Comparison of ENCODE assay signal across 16 cellular contexts in the genomic region with DNA sequence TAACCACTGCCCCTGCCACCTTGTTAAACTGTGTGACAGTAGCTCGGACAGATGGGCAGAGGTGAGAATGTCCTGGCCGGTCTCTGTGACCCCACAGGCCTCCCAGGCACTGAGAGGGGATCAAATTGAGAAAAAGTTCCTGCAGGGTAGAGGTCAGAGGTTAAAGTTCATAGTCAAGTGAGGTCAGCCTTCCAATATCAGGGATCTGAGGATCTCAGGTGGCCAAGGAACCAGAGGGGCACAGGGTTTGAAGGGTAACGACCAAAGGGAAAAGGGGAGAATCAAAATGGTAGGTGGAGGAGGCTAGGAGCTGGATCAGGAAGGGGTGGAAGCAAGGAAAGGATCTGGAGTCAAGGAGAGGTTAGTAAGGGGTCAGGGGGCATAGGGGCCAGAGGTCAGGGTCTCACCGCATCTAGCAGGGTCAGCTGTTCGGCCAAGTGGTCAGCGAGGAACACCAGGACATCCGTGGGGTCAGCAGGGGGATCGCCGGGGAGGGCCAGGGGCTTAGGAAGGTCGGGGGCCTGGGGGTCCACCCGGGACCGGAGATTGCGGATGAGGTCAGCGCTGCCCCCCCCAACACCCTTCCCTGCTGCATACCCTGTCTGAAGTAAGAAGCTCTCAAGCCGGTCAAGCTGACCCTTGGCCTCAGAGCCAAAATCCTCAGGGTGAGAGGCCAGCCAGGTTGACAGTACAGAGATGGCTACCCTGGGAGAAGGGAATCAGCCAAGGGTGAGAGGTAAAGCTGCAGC. TPM values are rescaled to one million over a fixed set of nuclear protein-coding genes. Genes with fewer than 3 reads are reported as not detected.
DNase-seq lines count a peak whose midpoint lies in the region; ATAC-seq and TF ChIP-seq lines count a peak whose summit lies in the region.
"Had no signal": no experiment of that assay in that cellular context is flagged by ENCODE, and none has a peak within 500 bp of the region (broad histone marks: within the 10 kb centered on the region; RNA-seq: fewer than 3 reads in every experiment).

No MANE protein-coding gene starts in this region.

- no peak for DNase-seq in activated naive CD4-positive, alpha-beta T cell treated with anti-CD3 and anti-CD28 coated beads, Interleukin-2, amount 50 U/mL, for 72 hours (ENCODE audit: low spot score in 2 of 2)
- DNase-seq in activated naive CD4-positive, alpha-beta T cell treated with anti-CD3 and anti-CD28 coated beads for 36 hours = no peak
- DNase-seq in WTC11 (ENCODE audit: low spot score) = no peak
- no peak for DNase-seq in memory B cell (ENCODE audit: low spot score in 2 of 2)
- no peak for DNase-seq in activated T-helper 1 cell treated with anti-CD3 and anti-CD28 coated beads, Interleukin-12 subunit alpha, Interleukin-12 subunit beta, Interleukin-2, Interleukin-4 antibody, amounts not matched to agents 30 ng/mL and 10 ng/mL and 1 ng/mL, durations not matched to agents 14 hours and 24 hours and 36 hours (ENCODE audit: low spot score)
- DNase-seq in NCI-H2171 treated with DMSO at 0.1 percent for 48 hours (lab: John Stamatoyannopoulos, UW) = no peak
- DNase-seq: activated CD8-positive, alpha-beta memory T cell treated with anti-CD3 and anti-CD28 coated beads for 24 hours; DMS153; effector CD4-positive, alpha-beta T cell; GM23248; NCI-H146; NCI-H446 treated with DMSO at 0.1 percent for 48 hours; psoas muscle had no signal

- no peaks in the 10 kb centered on the region for H3K9me3 Mint-ChIP-seq in activated naive CD4-positive, alpha-beta T cell treated with anti-CD3 and anti-CD28 coated beads, Interleukin-2, amount 50 U/mL, for 72 hours
- no peaks in the 10 kb centered on the region for H3K9me3 Mint-ChIP-seq in activated naive CD4-positive, alpha-beta T cell treated with anti-CD3 and anti-CD28 coated beads for 36 hours
- no peaks in the 10 kb centered on the region for H3K9me3 Mint-ChIP-seq in WTC11
- H3K9me3 Mint-ChIP-seq in memory B cell = no peaks in the 10 kb centered on the region
- no peaks in the 10 kb centered on the region for H3K9me3 Mint-ChIP-seq in activated T-helper 1 cell treated with anti-CD3 and anti-CD28 coated beads, Interleukin-12 subunit alpha, Interleukin-12 subunit beta, Interleukin-2, Interleukin-4 antibody, amounts not matched to agents 30 ng/mL and 10 ng/mL and 1 ng/mL, durations not matched to agents 14 hours and 24 hours and 36 hours
- H3K9me3 Mint-ChIP-seq: stimulated activated naive CD8-positive, alpha-beta T cell treated with anti-CD3 and anti-CD28 coated beads, Interleukin-15, Interleukin-2, amounts not matched to agents 100 ng/mL and 50 ng/mL, for 24 hours had no signal

- CTCF ChIA-PET in activated naive CD4-positive, alpha-beta T cell treated with anti-CD3 and anti-CD28 coated beads for 36 hours (lab: Charles Lee) = no interaction called here
- CTCF ChIA-PET in WTC11 (lab: Charles Lee) = interaction anchor here (2.4 kb wide), 1 partner anchor 18 kb away, joined by 31 read pairs; a partner anchor contains a TSS

- TF ChIP-seq CTCF in WTC11 (IDR thresholded peaks at IDR 0.05) = no peak

- ATAC-seq in activated naive CD4-positive, alpha-beta T cell treated with anti-CD3 and anti-CD28 coated beads, Interleukin-2, amount 50 U/mL, for 72 hours = no peak
- ATAC-seq in WTC11 = no peak
- no peak for ATAC-seq in memory B cell (ENCODE audit: low read depth)
- ATAC-seq in GM19328 (IDR thresholded peaks at IDR 0.05; ENCODE audit: unreplicated experiment) = no peak
- ATAC-seq: psoas muscle had no signal

- H3K36me3 ChIP-seq in stomach smooth muscle (ENCODE audit: control insufficient read depth in 2 of 2, insufficient read depth in 2 of 2, low read length in 2 of 2) = peaks cover 29 to 35% of the 10 kb centered on the region in 2 donors

- H3K9me3 ChIP-seq in stomach smooth muscle (ENCODE audit: control insufficient read depth in 2 of 2, low read length in 2 of 2) = no peaks in the 10 kb centered on the region
- H3K9me3 ChIP-seq: psoas muscle had no signal

- POLR2A ChIA-PET in WTC11 (lab: Charles Lee) = no interaction called here

- peak overlapping the region; percentile 19 to 52 for H3K27ac Mint-ChIP-seq in activated naive CD4-positive, alpha-beta T cell treated with anti-CD3 and anti-CD28 coated beads, Interleukin-2, amount 50 U/mL, for 72 hours
- no peak overlapping the region for H3K27ac Mint-ChIP-seq in activated naive CD4-positive, alpha-beta T cell treated with anti-CD3 and anti-CD28 coated beads for 36 hours
- H3K27ac Mint-ChIP-seq in WTC11 = no peak overlapping the region
- peak overlapping the region; percentile 68 for H3K27ac Mint-ChIP-seq in memory B cell
- no peak overlapping the region for H3K27ac Mint-ChIP-seq in activated T-helper 1 cell treated with anti-CD3 and anti-CD28 coated beads, Interleukin-12 subunit alpha, Interleukin-12 subunit beta, Interleukin-2, Interleukin-4 antibody, amounts not matched to agents 30 ng/mL and 10 ng/mL and 1 ng/mL, durations not matched to agents 14 hours and 24 hours and 36 hours

- H3K27ac ChIP-seq in stomach smooth muscle (ENCODE audit: low read length) = peak overlapping the region; percentile 18
- H3K27ac ChIP-seq: GM23248, psoas muscle had no signal

- H3K4me3 ChIP-seq in stomach smooth muscle (ENCODE audit: low read length in 2 of 2) = no peak overlapping the region
- H3K4me3 ChIP-seq: GM23248 had no signal

- no peak overlapping the region for H3K4me3 Mint-ChIP-seq in activated naive CD4-positive, alpha-beta T cell treated with anti-CD3 and anti-CD28 coated beads for 36 hours
- H3K4me3 Mint-ChIP-seq in WTC11 (peak overlapping the region; percentile 99), memory B cell (no peak overlapping the region)
- no peak overlapping the region for H3K4me3 Mint-ChIP-seq in activated T-helper 1 cell treated with anti-CD3 and anti-CD28 coated beads, Interleukin-12 subunit alpha, Interleukin-12 subunit beta, Interleukin-2, Interleukin-4 antibody, amounts not matched to agents 30 ng/mL and 10 ng/mL and 1 ng/mL, durations not matched to agents 14 hours and 24 hours and 36 hours

- peaks cover 20% of the 10 kb centered on the region for H3K4me1 ChIP-seq in stomach smooth muscle (ENCODE audit: control insufficient read depth, insufficient read depth, low read length)

- H3K9ac ChIP-seq in stomach smooth muscle (ENCODE audit: low read length in 2 of 2) = no peak overlapping the region
- H3K9ac ChIP-seq: GM23248 had no signal

- H3K4me1 Mint-ChIP-seq in activated naive CD4-positive, alpha-beta T cell treated with anti-CD3 and anti-CD28 coated beads for 36 hours (ENCODE audit: low read depth) = peaks cover 27% of the 10 kb centered on the region
- H3K4me1 Mint-ChIP-seq in WTC11 (peaks cover 18% of the 10 kb centered on the region), memory B cell (peaks cover 24% of the 10 kb centered on the region)
- H3K4me1 Mint-ChIP-seq in activated T-helper 1 cell treated with anti-CD3 and anti-CD28 coated beads, Interleukin-12 subunit alpha, Interleukin-12 subunit beta, Interleukin-2, Interleukin-4 antibody, amounts not matched to agents 30 ng/mL and 10 ng/mL and 1 ng/mL, durations not matched to agents 14 hours and 24 hours and 36 hours (ENCODE audit: low read depth) = peaks cover 35% of the 10 kb centered on the region

- peaks cover 10 to 20% of the 10 kb centered on the region in 2 donors for H3K36me3 Mint-ChIP-seq in activated naive CD4-positive, alpha-beta T cell treated with anti-CD3 and anti-CD28 coated beads, Interleukin-2, amount 50 U/mL, for 72 hours
- peaks cover 23% of the 10 kb centered on the region for H3K36me3 Mint-ChIP-seq in activated naive CD4-positive, alpha-beta T cell treated with anti-CD3 and anti-CD28 coated beads for 36 hours (ENCODE audit: low read depth)
- H3K36me3 Mint-ChIP-seq in WTC11 (peaks cover 22% of the 10 kb centered on the region), memory B cell (peaks cover 24% of the 10 kb centered on the region)
- H3K36me3 Mint-ChIP-seq in activated T-helper 1 cell treated with anti-CD3 and anti-CD28 coated beads, Interleukin-12 subunit alpha, Interleukin-12 subunit beta, Interleukin-2, Interleukin-4 antibody, amounts not matched to agents 30 ng/mL and 10 ng/mL and 1 ng/mL, durations not matched to agents 14 hours and 24 hours and 36 hours (ENCODE audit: low read depth) = peaks cover 33% of the 10 kb centered on the region

- no peaks in the 10 kb centered on the region for H3K27me3 ChIP-seq in stomach smooth muscle (ENCODE audit: control insufficient read depth in 1 of 2, insufficient read depth in 2 of 2, low read length in 2 of 2)

- intact Hi-C loops in activated naive CD4-positive, alpha-beta T cell treated with anti-CD3 and anti-CD28 coated beads for 36 hours (cut with micrococcal nuclease) = no loop called here
- intact Hi-C loops in activated T-helper 1 cell treated with anti-CD3 and anti-CD28 coated beads, Interleukin-12 subunit alpha, Interleukin-12 subunit beta, Interleukin-2, Interleukin-4 antibody, amounts not matched to agents 30 ng/mL and 10 ng/mL and 1 ng/mL, durations not matched to agents 14 hours and 24 hours and 36 hours (cut with micrococcal nuclease) = no loop called here

- H3K27me3 Mint-ChIP-seq in activated naive CD4-positive, alpha-beta T cell treated with anti-CD3 and anti-CD28 coated beads for 36 hours (ENCODE audit: low read depth) = no peaks in the 10 kb centered on the region
- H3K27me3 Mint-ChIP-seq in WTC11 (ENCODE audit: low read depth) (no peaks in the 10 kb centered on the region), memory B cell (no peaks in the 10 kb centered on the region)
- no peaks in the 10 kb centered on the region for H3K27me3 Mint-ChIP-seq in activated T-helper 1 cell treated with anti-CD3 and anti-CD28 coated beads, Interleukin-12 subunit alpha, Interleukin-12 subunit beta, Interleukin-2, Interleukin-4 antibody, amounts not matched to agents 30 ng/mL and 10 ng/mL and 1 ng/mL, durations not matched to agents 14 hours and 24 hours and 36 hours (ENCODE audit: insufficient read depth)
- H3K27me3 Mint-ChIP-seq: stimulated activated naive CD8-positive, alpha-beta T cell treated with anti-CD3 and anti-CD28 coated beads, Interleukin-15, Interleukin-2, amounts not matched to agents 100 ng/mL and 50 ng/mL, for 24 hours had no signal

RNA-seq across cellular contexts. Expression of a gene that starts 2.9 kb away (rescaled TPM):
- total RNA-seq in activated naive CD4-positive, alpha-beta T cell treated with anti-CD3 and anti-CD28 coated beads, Interleukin-2, amount 50 U/mL, for 72 hours = 100 to 1,000 TPM in 1 of 2 donors, 10 to 100 TPM in 1; 24.5 to 136 TPM
- total RNA-seq in activated naive CD4-positive, alpha-beta T cell treated with anti-CD3 and anti-CD28 coated beads for 36 hours = 10 to 100 TPM; 23.8 to 27.8 TPM
- total RNA-seq in WTC11 (2021) = 72.6 to 79.7 TPM (median 77.1 TPM) in 3 replicates
- 27.6 and 28.0 TPM in 2 replicates for total RNA-seq in activated T-helper 1 cell treated with anti-CD3 and anti-CD28 coated beads, Interleukin-12 subunit alpha, Interleukin-12 subunit beta, Interleukin-2, Interleukin-4 antibody, amounts not matched to agents 30 ng/mL and 10 ng/mL and 1 ng/mL, durations not matched to agents 14 hours and 24 hours and 36 hours

RNA-seq across cellular contexts. Expression of a gene that starts 6.4 kb away (rescaled TPM):
- total RNA-seq in activated naive CD4-positive, alpha-beta T cell treated with anti-CD3 and anti-CD28 coated beads, Interleukin-2, amount 50 U/mL, for 72 hours = 100 to 1,000 TPM in 1 of 2 donors, 10 to 100 TPM in 1; 92.9 to 103 TPM
- total RNA-seq in activated naive CD4-positive, alpha-beta T cell treated with anti-CD3 and anti-CD28 coated beads for 36 hours = 10 to 100 TPM; 67.9 to 81.3 TPM
- total RNA-seq in WTC11 (2021) = 83.3 to 95.7 TPM (median 85.6 TPM) in 3 replicates
- total RNA-seq in activated T-helper 1 cell treated with anti-CD3 and anti-CD28 coated beads, Interleukin-12 subunit alpha, Interleukin-12 subunit beta, Interleukin-2, Interleukin-4 antibody, amounts not matched to agents 30 ng/mL and 10 ng/mL and 1 ng/mL, durations not matched to agents 14 hours and 24 hours and 36 hours = 122 and 126 TPM in 2 replicates

RNA-seq across cellular contexts. Expression of a gene that starts 6.8 kb away (rescaled TPM):
- total RNA-seq in activated naive CD4-positive, alpha-beta T cell treated with anti-CD3 and anti-CD28 coated beads, Interleukin-2, amount 50 U/mL, for 72 hours = 10 to 100 TPM; 73.7 to 81.5 TPM
- 10 to 100 TPM; 42.5 to 42.9 TPM for total RNA-seq in activated naive CD4-positive, alpha-beta T cell treated with anti-CD3 and anti-CD28 coated beads for 36 hours
- 72.0 to 94.5 TPM (median 72.4 TPM) in 3 replicates for total RNA-seq in WTC11 (2021)
- 113 and 123 TPM in 2 replicates for total RNA-seq in activated T-helper 1 cell treated with anti-CD3 and anti-CD28 coated beads, Interleukin-12 subunit alpha, Interleukin-12 subunit beta, Interleukin-2, Interleukin-4 antibody, amounts not matched to agents 30 ng/mL and 10 ng/mL and 1 ng/mL, durations not matched to agents 14 hours and 24 hours and 36 hours

RNA-seq across cellular contexts. Expression of a gene that starts 18.1 kb away (rescaled TPM):
- total RNA-seq in activated naive CD4-positive, alpha-beta T cell treated with anti-CD3 and anti-CD28 coated beads, Interleukin-2, amount 50 U/mL, for 72 hours = 100 to 1,000 TPM; 143 to 216 TPM
- 100 to 1,000 TPM; 184 TPM for total RNA-seq in activated naive CD4-positive, alpha-beta T cell treated with anti-CD3 and anti-CD28 coated beads for 36 hours
- total RNA-seq in WTC11 (2021) = 43.5 to 50.2 TPM (median 49.3 TPM) in 3 replicates
- total RNA-seq in activated T-helper 1 cell treated with anti-CD3 and anti-CD28 coated beads, Interleukin-12 subunit alpha, Interleukin-12 subunit beta, Interleukin-2, Interleukin-4 antibody, amounts not matched to agents 30 ng/mL and 10 ng/mL and 1 ng/mL, durations not matched to agents 14 hours and 24 hours and 36 hours = 264 and 265 TPM in 2 replicates

RNA-seq across cellular contexts. Expression of a gene that starts 18.9 kb away (rescaled TPM):
- total RNA-seq in activated naive CD4-positive, alpha-beta T cell treated with anti-CD3 and anti-CD28 coated beads, Interleukin-2, amount 50 U/mL, for 72 hours = 1 to 10 TPM; 3.7 to 5.9 TPM
- total RNA-seq in activated naive CD4-positive, alpha-beta T cell treated with anti-CD3 and anti-CD28 coated beads for 36 hours = 1 to 10 TPM; 4.4 TPM
- total RNA-seq in WTC11 (2021) = 3.2 to 5.0 TPM (median 4.1 TPM) in 3 replicates
- total RNA-seq in activated T-helper 1 cell treated with anti-CD3 and anti-CD28 coated beads, Interleukin-12 subunit alpha, Interleukin-12 subunit beta, Interleukin-2, Interleukin-4 antibody, amounts not matched to agents 30 ng/mL and 10 ng/mL and 1 ng/mL, durations not matched to agents 14 hours and 24 hours and 36 hours = 4.4 and 5.6 TPM in 2 replicates

Comparison
In these comparisons a context has a peak if more than half of its experiments do, and no peak if none do; other contexts are left out.
1. H3K27ac Mint-ChIP-seq: peak in activated naive CD4-positive, alpha-beta T cell treated with anti-CD3 and anti-CD28 coated beads, Interleukin-2, amount 50 U/mL, for 72 hours (2 of 2) and memory B cell (single experiment); none in activated naive CD4-positive, alpha-beta T cell treated with anti-CD3 and anti-CD28 coated beads for 36 hours (single experiment), WTC11 (single experiment) and activated T-helper 1 cell treated with anti-CD3 and anti-CD28 coated beads, Interleukin-12 subunit alpha, Interleukin-12 subunit beta, Interleukin-2, Interleukin-4 antibody, amounts not matched to agents 30 ng/mL and 10 ng/mL and 1 ng/mL, durations not matched to agents 14 hours and 24 hours and 36 hours (single experiment).